Comparison of ENCODE assay signal across 8 cellular contexts in genomic region chr1:144418891-144419697, GRCh38. TPM values are rescaled to one million over a fixed set of nuclear protein-coding genes. Genes with fewer than 3 reads are reported as not detected.
A peak's percentile ranks its signal among the peaks of the same experiment; 100 is the strongest.
DNase-seq lines count a peak whose midpoint lies in the region; TF ChIP-seq lines count a peak whose summit lies in the region.
"Not testable (repeated sequence)": the region's sequence is repeated elsewhere in the genome, so short reads cannot be mapped to it uniquely, and the experiment has no call there.

No MANE protein-coding gene starts in this region.

- in situ Hi-C loops in astrocyte of the cerebellum (cut with HindIII; ENCODE audit: low sequenced_read_pairs), result not testable (repeated sequence)

- not testable (repeated sequence) for H3K9me3 ChIP-seq in vagina

- H3K4me1 ChIP-seq in vagina, result not testable (repeated sequence)

- TF ChIP-seq CTCF in astrocyte of the cerebellum (IDR thresholded peaks at IDR 0.05; ENCODE audit: low read depth, low read length, missing control alignments); mesothelial cell of epicardium (IDR thresholded peaks at IDR 0.05; ENCODE audit: unreplicated experiment); vagina (IDR thresholded peaks at IDR 0.05): not testable (repeated sequence)

- H3K36me3 ChIP-seq in vagina, result not testable (repeated sequence)

- H3K27me3 ChIP-seq in vagina, result not testable (repeated sequence)

- DNase-seq in H4 (ENCODE audit: low spot score), result peak; percentile 4
- peak; percentile 32 for DNase-seq in NCI-H510A treated with DMSO at 0.1 percent for 48 hours (lab: John Stamatoyannopoulos, UW)
- DNase-seq in activated CD4-positive, alpha-beta T cell treated with anti-CD3 and anti-CD28 coated beads for 48 hours, result peak; percentile 79
- not testable (repeated sequence) for DNase-seq in astrocyte of the cerebellum (ENCODE audit: low read depth); vagina (ENCODE audit: extremely low spot score in 2 of 2)
- peak; percentile 61 for DNase-seq in foreskin melanocyte
- DNase-seq in mesothelial cell of epicardium (ENCODE audit: low spot score in 2 of 2, unreplicated experiment in 2 of 2), result peak; percentile 26 to 70
- peak; percentile 78 for DNase-seq in stimulated activated CD4-positive, alpha-beta T cell treated with anti-CD3 and anti-CD28 coated beads, Interleukin-15, amount 100 ng/mL, for 24 hours

- TF ChIP-seq POLR2A in vagina (IDR thresholded peaks at IDR 0.05), result not testable (repeated sequence)

- peak overlapping the region; percentile 90 for H3K27ac Mint-ChIP-seq in mesothelial cell of epicardium

- not testable (repeated sequence) for H3K4me1 Mint-ChIP-seq in mesothelial cell of epicardium

- not testable (repeated sequence) for H3K36me3 Mint-ChIP-seq in mesothelial cell of epicardium

- intact Hi-C loops in vagina (cut with DNase I), result not testable (repeated sequence)

- not testable (repeated sequence) for H3K27ac ChIP-seq in vagina

- not testable (repeated sequence) for H3K9me3 Mint-ChIP-seq in mesothelial cell of epicardium

- H3K4me3 ChIP-seq in astrocyte of the cerebellum (ENCODE audit: low read depth, low read length) (peak overlapping the region; percentile 41), vagina (peak overlapping the region; percentile 45 to 47)

- H3K4me3 Mint-ChIP-seq in mesothelial cell of epicardium, result peak overlapping the region; percentile 84

- H3K27me3 Mint-ChIP-seq in mesothelial cell of epicardium (ENCODE audit: low read depth), result not testable (repeated sequence)

RNA-seq across cellular contexts. Expression of gene NBPF15, which starts 42.4 kb away (rescaled TPM):
- 14.7 and 14.9 TPM in 2 replicates for total RNA-seq in H4 (2014; rRNA removed; shearing (Covaris generic))
- total RNA-seq in mesothelial cell of epicardium (79.9 to 89.4 TPM (median 87.7 TPM) in 3 replicates), vagina (15.5 TPM)

RNA-seq across cellular contexts. Expression of gene PPIAL4E, which starts 45.7 kb away (rescaled TPM):
- not detected in 2 replicates for total RNA-seq in H4 (2014; rRNA removed; shearing (Covaris generic))
- total RNA-seq in mesothelial cell of epicardium, result not detected in 3 replicates
- total RNA-seq in vagina, result not detected
